Comparison of ENCODE assay signal across 1 cellular context in the genomic region with DNA sequence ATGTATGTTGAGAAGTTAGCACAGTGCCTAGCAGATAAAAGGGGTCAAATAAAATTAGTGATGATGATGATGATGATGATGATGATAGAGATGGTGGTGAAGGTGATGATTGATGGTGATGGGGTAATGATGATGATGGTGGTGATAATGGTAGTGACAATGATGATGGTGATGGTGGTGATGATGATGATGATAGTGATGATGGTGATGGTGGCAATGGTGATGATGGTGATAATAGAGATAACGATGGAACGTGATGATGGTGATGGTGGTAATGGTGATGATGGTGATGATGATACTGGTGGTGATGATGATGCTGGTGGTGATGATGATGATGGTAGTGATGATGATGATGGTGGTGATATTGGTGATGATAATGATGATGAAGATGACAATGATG.
A peak's percentile ranks its signal among the peaks of the same experiment; 100 is the strongest.
TF ChIP-seq lines count a peak whose summit lies in the region.

No MANE protein-coding gene starts in this region.

TF ChIP-seq in HEK293, 187 proteins besides CTCF, POLR2A, EP300 and RAD21 (continued from another document):
- TF ChIP-seq, protein P1, sequence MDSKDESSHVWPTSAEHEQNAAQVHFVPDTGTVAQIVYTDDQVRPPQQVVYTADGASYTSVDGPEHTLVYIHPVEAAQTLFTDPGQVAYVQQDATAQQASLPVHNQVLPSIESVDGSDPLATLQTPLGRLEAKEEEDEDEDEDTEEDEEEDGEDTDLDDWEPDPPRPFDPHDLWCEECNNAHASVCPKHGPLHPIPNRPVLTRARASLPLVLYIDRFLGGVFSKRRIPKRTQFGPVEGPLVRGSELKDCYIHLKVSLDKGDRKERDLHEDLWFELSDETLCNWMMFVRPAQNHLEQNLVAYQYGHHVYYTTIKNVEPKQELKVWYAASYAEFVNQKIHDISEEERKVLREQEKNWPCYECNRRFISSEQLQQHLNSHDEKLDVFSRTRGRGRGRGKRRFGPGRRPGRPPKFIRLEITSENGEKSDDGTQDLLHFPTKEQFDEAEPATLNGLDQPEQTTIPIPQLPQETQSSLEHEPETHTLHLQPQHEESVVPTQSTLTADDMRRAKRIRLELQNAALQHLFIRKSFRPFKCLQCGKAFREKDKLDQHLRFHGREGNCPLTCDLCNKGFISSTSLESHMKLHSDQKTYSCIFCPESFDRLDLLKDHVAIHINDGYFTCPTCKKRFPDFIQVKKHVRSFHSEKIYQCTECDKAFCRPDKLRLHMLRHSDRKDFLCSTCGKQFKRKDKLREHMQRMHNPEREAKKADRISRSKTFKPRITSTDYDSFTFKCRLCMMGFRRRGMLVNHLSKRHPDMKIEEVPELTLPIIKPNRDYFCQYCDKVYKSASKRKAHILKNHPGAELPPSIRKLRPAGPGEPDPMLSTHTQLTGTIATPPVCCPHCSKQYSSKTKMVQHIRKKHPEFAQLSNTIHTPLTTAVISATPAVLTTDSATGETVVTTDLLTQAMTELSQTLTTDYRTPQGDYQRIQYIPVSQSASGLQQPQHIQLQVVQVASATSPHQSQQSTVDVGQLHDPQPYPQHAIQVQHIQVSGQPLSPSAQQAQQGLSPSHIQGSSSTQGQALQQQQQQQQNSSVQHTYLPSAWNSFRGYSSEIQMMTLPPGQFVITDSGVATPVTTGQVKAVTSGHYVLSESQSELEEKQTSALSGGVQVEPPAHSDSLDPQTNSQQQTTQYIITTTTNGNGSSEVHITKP (tag by site-specific recombination; IDR thresholded peaks at IDR 0.05), result no peak
- TF ChIP-seq ZNF354C (tag by site-specific recombination; IDR thresholded peaks at IDR 0.05; ENCODE audit: borderline replicate concordance, low read depth), result no peak
- no peak; the same call in 1 of the 2 replicates for TF ChIP-seq ZNF843 (tag by site-specific recombination; IDR thresholded peaks at IDR 0.05)
- TF ChIP-seq ZNF529 (tag by site-specific recombination; IDR thresholded peaks at IDR 0.05; ENCODE audit: insufficient replicate concordance), result no peak
- TF ChIP-seq ZNF747 (tag by site-specific recombination; IDR thresholded peaks at IDR 0.05), result peak; percentile 55
- TF ChIP-seq, protein P2, sequence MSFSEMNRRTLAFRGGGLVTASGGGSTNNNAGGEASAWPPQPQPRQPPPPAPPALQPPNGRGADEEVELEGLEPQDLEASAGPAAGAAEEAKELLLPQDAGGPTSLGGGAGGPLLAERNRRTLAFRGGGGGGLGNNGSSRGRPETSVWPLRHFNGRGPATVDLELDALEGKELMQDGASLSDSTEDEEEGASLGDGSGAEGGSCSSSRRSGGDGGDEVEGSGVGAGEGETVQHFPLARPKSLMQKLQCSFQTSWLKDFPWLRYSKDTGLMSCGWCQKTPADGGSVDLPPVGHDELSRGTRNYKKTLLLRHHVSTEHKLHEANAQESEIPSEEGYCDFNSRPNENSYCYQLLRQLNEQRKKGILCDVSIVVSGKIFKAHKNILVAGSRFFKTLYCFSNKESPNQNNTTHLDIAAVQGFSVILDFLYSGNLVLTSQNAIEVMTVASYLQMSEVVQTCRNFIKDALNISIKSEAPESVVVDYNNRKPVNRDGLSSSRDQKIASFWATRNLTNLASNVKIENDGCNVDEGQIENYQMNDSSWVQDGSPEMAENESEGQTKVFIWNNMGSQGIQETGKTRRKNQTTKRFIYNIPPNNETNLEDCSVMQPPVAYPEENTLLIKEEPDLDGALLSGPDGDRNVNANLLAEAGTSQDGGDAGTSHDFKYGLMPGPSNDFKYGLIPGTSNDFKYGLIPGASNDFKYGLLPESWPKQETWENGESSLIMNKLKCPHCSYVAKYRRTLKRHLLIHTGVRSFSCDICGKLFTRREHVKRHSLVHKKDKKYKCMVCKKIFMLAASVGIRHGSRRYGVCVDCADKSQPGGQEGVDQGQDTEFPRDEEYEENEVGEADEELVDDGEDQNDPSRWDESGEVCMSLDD (tag by site-specific recombination; IDR thresholded peaks at IDR 0.05), result no peak
- TF ChIP-seq ZNF341 (tag by site-specific recombination; IDR thresholded peaks at IDR 0.05; ENCODE audit: low read depth), result no peak
- TF ChIP-seq SALL2 (tag by site-specific recombination; IDR thresholded peaks at IDR 0.05; ENCODE audit: borderline replicate concordance), result no peak
- TF ChIP-seq ZNF530 (tag by site-specific recombination; IDR thresholded peaks at IDR 0.05; ENCODE audit: low read depth), result no peak
- TF ChIP-seq ZNF501 (tag by site-specific recombination; IDR thresholded peaks at IDR 0.05), result no peak
- TF ChIP-seq ZNF596 (tag by site-specific recombination; IDR thresholded peaks at IDR 0.05), result no peak
- no peak for TF ChIP-seq ZFP69B (tag by site-specific recombination; IDR thresholded peaks at IDR 0.05)
- TF ChIP-seq ZNF366 (tag by site-specific recombination; conservative IDR thresholded peaks at IDR 0.05), result no peak
- TF ChIP-seq, protein P3, sequence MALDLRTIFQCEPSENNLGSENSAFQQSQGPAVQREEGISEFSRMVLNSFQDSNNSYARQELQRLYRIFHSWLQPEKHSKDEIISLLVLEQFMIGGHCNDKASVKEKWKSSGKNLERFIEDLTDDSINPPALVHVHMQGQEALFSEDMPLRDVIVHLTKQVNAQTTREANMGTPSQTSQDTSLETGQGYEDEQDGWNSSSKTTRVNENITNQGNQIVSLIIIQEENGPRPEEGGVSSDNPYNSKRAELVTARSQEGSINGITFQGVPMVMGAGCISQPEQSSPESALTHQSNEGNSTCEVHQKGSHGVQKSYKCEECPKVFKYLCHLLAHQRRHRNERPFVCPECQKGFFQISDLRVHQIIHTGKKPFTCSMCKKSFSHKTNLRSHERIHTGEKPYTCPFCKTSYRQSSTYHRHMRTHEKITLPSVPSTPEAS (tag by site-specific recombination; IDR thresholded peaks at IDR 0.05), result no peak
- TF ChIP-seq ZNF138 (tag by site-specific recombination; IDR thresholded peaks at IDR 0.05; ENCODE audit: borderline replicate concordance), result no peak
- TF ChIP-seq ZNF223 (tag by site-specific recombination; IDR thresholded peaks at IDR 0.05), result no peak
- TF ChIP-seq ZNF132 (tag by site-specific recombination; IDR thresholded peaks at IDR 0.05; ENCODE audit: borderline replicate concordance), result no peak
- no peak for TF ChIP-seq ZNF514 (tag by site-specific recombination; IDR thresholded peaks at IDR 0.05)
- TF ChIP-seq, protein P4, sequence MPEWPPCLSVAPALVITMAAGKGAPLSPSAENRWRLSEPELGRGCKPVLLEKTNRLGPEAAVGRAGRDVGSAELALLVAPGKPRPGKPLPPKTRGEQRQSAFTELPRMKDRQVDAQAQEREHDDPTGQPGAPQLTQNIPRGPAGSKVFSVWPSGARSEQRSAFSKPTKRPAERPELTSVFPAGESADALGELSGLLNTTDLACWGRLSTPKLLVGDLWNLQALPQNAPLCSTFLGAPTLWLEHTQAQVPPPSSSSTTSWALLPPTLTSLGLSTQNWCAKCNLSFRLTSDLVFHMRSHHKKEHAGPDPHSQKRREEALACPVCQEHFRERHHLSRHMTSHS (tag by site-specific recombination; IDR thresholded peaks at IDR 0.05), result no peak
- TF ChIP-seq ZNF10 (tag by site-specific recombination; IDR thresholded peaks at IDR 0.05), result no peak
- TF ChIP-seq, protein P5, sequence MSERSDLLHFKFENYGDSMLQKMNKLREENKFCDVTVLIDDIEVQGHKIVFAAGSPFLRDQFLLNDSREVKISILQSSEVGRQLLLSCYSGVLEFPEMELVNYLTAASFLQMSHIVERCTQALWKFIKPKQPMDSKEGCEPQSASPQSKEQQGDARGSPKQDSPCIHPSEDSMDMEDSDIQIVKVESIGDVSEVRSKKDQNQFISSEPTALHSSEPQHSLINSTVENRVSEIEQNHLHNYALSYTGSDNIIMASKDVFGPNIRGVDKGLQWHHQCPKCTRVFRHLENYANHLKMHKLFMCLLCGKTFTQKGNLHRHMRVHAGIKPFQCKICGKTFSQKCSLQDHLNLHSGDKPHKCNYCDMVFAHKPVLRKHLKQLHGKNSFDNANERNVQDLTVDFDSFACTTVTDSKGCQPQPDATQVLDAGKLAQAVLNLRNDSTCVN (tag by site-specific recombination; optimal IDR thresholded peaks at IDR 0.05), result no peak
- no peak for TF ChIP-seq ZNF558 (tag by site-specific recombination; IDR thresholded peaks at IDR 0.05)
- TF ChIP-seq ZNF248 (tag by site-specific recombination; IDR thresholded peaks at IDR 0.05), result peak; percentile 49; the same call in 1 of the 2 replicates
- TF ChIP-seq, protein P6, sequence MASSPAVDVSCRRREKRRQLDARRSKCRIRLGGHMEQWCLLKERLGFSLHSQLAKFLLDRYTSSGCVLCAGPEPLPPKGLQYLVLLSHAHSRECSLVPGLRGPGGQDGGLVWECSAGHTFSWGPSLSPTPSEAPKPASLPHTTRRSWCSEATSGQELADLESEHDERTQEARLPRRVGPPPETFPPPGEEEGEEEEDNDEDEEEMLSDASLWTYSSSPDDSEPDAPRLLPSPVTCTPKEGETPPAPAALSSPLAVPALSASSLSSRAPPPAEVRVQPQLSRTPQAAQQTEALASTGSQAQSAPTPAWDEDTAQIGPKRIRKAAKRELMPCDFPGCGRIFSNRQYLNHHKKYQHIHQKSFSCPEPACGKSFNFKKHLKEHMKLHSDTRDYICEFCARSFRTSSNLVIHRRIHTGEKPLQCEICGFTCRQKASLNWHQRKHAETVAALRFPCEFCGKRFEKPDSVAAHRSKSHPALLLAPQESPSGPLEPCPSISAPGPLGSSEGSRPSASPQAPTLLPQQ (tag by site-specific recombination; IDR thresholded peaks at IDR 0.05), result no peak
- TF ChIP-seq, protein P7, sequence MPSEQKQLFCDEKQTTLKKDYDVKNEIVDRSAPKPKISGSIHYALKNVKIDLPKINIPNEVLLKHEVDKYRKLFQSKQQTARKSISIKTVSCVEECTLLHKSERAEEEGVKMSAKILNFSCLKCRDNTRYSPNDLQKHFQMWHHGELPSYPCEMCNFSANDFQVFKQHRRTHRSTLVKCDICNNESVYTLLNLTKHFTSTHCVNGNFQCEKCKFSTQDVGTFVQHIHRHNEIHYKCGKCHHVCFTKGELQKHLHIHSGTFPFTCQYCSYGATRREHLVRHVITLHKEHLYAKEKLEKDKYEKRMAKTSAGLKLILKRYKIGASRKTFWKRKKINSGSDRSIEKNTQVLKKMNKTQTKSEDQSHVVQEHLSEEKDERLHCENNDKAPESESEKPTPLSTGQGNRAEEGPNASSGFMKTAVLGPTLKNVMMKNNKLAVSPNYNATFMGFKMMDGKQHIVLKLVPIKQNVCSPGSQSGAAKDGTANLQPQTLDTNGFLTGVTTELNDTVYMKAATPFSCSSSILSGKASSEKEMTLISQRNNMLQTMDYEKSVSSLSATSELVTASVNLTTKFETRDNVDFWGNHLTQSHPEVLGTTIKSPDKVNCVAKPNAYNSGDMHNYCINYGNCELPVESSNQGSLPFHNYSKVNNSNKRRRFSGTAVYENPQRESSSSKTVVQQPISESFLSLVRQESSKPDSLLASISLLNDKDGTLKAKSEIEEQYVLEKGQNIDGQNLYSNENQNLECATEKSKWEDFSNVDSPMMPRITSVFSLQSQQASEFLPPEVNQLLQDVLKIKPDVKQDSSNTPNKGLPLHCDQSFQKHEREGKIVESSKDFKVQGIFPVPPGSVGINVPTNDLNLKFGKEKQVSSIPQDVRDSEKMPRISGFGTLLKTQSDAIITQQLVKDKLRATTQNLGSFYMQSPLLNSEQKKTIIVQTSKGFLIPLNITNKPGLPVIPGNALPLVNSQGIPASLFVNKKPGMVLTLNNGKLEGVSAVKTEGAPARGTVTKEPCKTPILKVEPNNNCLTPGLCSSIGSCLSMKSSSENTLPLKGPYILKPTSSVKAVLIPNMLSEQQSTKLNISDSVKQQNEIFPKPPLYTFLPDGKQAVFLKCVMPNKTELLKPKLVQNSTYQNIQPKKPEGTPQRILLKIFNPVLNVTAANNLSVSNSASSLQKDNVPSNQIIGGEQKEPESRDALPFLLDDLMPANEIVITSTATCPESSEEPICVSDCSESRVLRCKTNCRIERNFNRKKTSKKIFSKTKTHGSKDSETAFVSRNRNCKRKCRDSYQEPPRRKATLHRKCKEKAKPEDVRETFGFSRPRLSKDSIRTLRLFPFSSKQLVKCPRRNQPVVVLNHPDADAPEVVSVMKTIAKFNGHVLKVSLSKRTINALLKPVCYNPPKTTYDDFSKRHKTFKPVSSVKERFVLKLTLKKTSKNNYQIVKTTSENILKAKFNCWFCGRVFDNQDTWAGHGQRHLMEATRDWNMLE (tag by site-specific recombination; conservative IDR thresholded peaks at IDR 0.05; ENCODE audit: low read depth), result no peak
- no peak for TF ChIP-seq GLIS2 (tag by site-specific recombination; IDR thresholded peaks at IDR 0.05)
- 0 out of 2 replicates have a peak, but pooled peaks have one; percentile 79 for TF ChIP-seq ZNF114 (tag by site-specific recombination; IDR thresholded peaks at IDR 0.05)
- TF ChIP-seq GLI2 (tag by site-specific recombination; IDR thresholded peaks at IDR 0.05; ENCODE audit: borderline replicate concordance, low read depth), result no peak
- TF ChIP-seq, protein P8, sequence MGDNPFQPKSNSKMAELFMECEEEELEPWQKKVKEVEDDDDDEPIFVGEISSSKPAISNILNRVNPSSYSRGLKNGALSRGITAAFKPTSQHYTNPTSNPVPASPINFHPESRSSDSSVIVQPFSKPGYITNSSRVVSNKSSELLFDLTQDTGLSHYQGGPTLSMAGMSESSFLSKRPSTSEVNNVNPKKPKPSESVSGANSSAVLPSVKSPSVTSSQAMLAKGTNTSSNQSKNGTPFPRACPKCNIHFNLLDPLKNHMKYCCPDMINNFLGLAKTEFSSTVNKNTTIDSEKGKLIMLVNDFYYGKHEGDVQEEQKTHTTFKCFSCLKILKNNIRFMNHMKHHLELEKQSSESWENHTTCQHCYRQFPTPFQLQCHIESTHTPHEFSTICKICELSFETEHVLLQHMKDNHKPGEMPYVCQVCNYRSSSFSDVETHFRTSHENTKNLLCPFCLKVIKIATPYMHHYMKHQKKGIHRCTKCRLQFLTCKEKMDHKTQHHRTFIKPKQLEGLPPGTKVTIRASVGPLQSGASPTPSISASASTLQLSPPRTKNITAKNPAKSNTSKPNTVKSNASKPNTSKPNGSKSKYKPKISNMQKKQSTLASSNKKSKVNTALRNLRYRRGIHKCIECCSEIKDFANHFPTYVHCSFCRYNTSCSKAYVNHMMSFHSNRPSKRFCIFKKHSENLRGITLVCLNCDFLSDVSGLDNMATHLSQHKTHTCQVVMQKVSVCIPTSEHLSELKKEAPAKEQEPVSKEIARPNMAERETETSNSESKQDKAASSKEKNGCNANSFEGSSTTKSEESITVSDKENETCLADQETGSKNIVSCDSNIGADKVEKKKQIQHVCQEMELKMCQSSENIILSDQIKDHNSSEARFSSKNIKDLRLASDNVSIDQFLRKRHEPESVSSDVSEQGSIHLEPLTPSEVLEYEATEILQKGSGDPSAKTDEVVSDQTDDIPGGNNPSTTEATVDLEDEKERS (tag by site-specific recombination; IDR thresholded peaks at IDR 0.05), result no peak
- peak; percentile 41; the same call in 1 of the 2 replicates for TF ChIP-seq ZNF112 (tag by site-specific recombination; IDR thresholded peaks at IDR 0.05)
- no peak for TF ChIP-seq MYNN (tag by site-specific recombination; IDR thresholded peaks at IDR 0.05; ENCODE audit: borderline replicate concordance)
